Comparison of ENCODE assay signal across 1 cellular context in genomic region chr2:27102329-27102728, GRCh38.
TF ChIP-seq lines count a peak whose summit lies in the region.

No MANE protein-coding gene starts in this region.

TF ChIP-seq in K562, 482 proteins besides CTCF, POLR2A, EP300 and RAD21:
- TF ChIP-seq ZKSCAN3 (CRISPR knock-in tag; IDR thresholded peaks at IDR 0.05) (no peak), ZNF263 (CRISPR knock-in tag; IDR thresholded peaks at IDR 0.05; ENCODE audit: borderline replicate concordance) (peak; percentile 82)
TF ChIP-seq in K562: peak in this region for 1.
